1 cellular context compared by ENCODE assay signal in genomic region chr1:15413563-15414449, GRCh38.
TF ChIP-seq lines count a peak whose summit lies in the region.

No MANE protein-coding gene starts in this region.

TF ChIP-seq in H1, 55 proteins besides CTCF, POLR2A, EP300 and RAD21:
- no peak for TF ChIP-seq ATF3 (IDR thresholded peaks at IDR 0.05; ENCODE audit: insufficient read depth, low read depth, low read length)
- TF ChIP-seq KDM1A (IDR thresholded peaks at IDR 0.05; ENCODE audit: borderline replicate concordance, low read length): no peak
- TF ChIP-seq, protein P1, sequence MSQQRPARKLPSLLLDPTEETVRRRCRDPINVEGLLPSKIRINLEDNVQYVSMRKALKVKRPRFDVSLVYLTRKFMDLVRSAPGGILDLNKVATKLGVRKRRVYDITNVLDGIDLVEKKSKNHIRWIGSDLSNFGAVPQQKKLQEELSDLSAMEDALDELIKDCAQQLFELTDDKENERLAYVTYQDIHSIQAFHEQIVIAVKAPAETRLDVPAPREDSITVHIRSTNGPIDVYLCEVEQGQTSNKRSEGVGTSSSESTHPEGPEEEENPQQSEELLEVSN (IDR thresholded peaks at IDR 0.05): no peak
- TF ChIP-seq KDM5A (IDR thresholded peaks at IDR 0.05; ENCODE audit: low read length): no peak
- no peak for TF ChIP-seq NANOG (IDR thresholded peaks at IDR 0.05; ENCODE audit: insufficient read depth, low read depth, low read length, poor library complexity, severe bottlenecking)
- TF ChIP-seq BACH1 (IDR thresholded peaks at IDR 0.05; ENCODE audit: low read length): no peak
- no peak for TF ChIP-seq CHD7 (IDR thresholded peaks at IDR 0.05; ENCODE audit: insufficient replicate concordance, low read length)
- no peak for TF ChIP-seq RXRA (IDR thresholded peaks at IDR 0.05; ENCODE audit: insufficient read depth, low read depth, low read length)
- no peak for TF ChIP-seq TAF1 (IDR thresholded peaks at IDR 0.05; ENCODE audit: low read depth, low read length)
- no peak for TF ChIP-seq SIX5 (IDR thresholded peaks at IDR 0.05; ENCODE audit: low read depth, low read length)
- TF ChIP-seq CTBP2 (IDR thresholded peaks at IDR 0.05; ENCODE audit: borderline replicate concordance, insufficient read depth, insufficient read length, low read length): no peak
- TF ChIP-seq SUZ12 (IDR thresholded peaks at IDR 0.05; ENCODE audit: low read length): no peak
- no peak for TF ChIP-seq EZH2 (IDR thresholded peaks at IDR 0.05; ENCODE audit: low read depth, low read length, severe bottlenecking)
- TF ChIP-seq SIN3A (conservative IDR thresholded peaks at IDR 0.05 in 1 of 2, IDR thresholded peaks at IDR 0.05 in 1 of 2; ENCODE audit: low read depth in 1 of 2, low read length in 2 of 2): no peak
- TF ChIP-seq SP2 (IDR thresholded peaks at IDR 0.05; ENCODE audit: low read length): no peak
- TF ChIP-seq CHD2 (IDR thresholded peaks at IDR 0.05; ENCODE audit: low read length): no peak
